In the genomic region with DNA sequence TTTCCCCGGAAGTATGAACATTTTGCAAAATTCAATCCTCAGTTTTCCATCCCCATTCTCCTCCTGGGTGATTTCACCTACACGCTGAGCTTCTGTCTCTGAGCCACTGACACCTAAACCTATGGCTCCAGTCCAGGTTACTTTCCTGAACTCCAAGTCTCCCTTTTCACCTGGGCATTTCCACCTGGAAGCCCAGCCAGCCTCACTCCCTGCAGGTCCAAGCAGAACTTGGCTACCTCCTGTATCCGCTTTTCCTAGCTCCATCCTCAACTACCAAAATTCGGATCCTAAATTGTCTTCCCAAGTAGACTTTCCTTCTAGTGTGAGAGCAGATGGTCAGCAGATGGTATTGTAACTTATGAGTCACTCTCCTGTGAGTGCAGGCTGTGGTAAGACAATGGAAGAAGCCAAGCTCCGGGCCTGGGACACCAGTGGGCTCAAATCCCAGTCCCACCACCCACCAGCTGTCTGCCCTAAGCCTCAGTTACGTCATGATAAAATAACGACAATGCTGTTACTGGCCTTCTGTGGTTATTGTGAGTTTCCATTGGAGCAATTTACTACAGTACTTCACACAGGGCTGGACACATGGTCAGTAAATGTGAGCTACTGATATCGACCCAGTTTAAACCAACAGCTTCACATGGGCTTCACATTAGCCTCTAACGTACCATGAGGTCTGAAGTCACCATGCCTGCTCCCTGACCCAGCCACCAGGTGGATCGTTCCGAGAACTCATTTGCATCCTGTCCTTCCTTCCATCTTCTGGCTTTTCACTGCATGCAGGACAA, we compare ENCODE assay signal across 3 cellular contexts.
TF ChIP-seq lines count a peak whose summit lies in the region.

No MANE protein-coding gene starts in this region.

TF ChIP-seq in A549, 52 proteins besides CTCF, POLR2A, EP300 and RAD21:
- TF ChIP-seq RARB (CRISPR knock-in tag; IDR thresholded peaks at IDR 0.05) (no peak), POLR2AphosphoS2 (conservative IDR thresholded peaks at IDR 0.05; ENCODE audit: low read length) (no peak), MYC (IDR thresholded peaks at IDR 0.05; ENCODE audit: borderline replicate concordance, low read length) (no peak), ZC3H11A (IDR thresholded peaks at IDR 0.05) (no peak), TP53 (CRISPR knock-in tag; IDR thresholded peaks at IDR 0.05) (no peak), GATA3 (IDR thresholded peaks at IDR 0.05; ENCODE audit: borderline replicate concordance) (no peak), HEYL (CRISPR knock-in tag; IDR thresholded peaks at IDR 0.05) (no peak), HOXA7 (CRISPR knock-in tag; IDR thresholded peaks at IDR 0.05) (no peak), CBX2 (IDR thresholded peaks at IDR 0.05; ENCODE audit: borderline replicate concordance, low read depth) (no peak), SREBF2 (IDR thresholded peaks at IDR 0.05) (no peak), EHMT2 (IDR thresholded peaks at IDR 0.05; ENCODE audit: low read depth) (no peak), KDM5A (IDR thresholded peaks at IDR 0.05) (no peak), ESRRA (IDR thresholded peaks at IDR 0.05; ENCODE audit: borderline replicate concordance, low read length) (no peak), MAZ (IDR thresholded peaks at IDR 0.05; ENCODE audit: borderline replicate concordance, low read depth, low read length) (no peak), NR3C1 (IDR thresholded peaks at IDR 0.05) (no peak), RNF2 (IDR thresholded peaks at IDR 0.05; ENCODE audit: borderline replicate concordance, low read depth) (no peak)
- TF ChIP-seq, protein P1, sequence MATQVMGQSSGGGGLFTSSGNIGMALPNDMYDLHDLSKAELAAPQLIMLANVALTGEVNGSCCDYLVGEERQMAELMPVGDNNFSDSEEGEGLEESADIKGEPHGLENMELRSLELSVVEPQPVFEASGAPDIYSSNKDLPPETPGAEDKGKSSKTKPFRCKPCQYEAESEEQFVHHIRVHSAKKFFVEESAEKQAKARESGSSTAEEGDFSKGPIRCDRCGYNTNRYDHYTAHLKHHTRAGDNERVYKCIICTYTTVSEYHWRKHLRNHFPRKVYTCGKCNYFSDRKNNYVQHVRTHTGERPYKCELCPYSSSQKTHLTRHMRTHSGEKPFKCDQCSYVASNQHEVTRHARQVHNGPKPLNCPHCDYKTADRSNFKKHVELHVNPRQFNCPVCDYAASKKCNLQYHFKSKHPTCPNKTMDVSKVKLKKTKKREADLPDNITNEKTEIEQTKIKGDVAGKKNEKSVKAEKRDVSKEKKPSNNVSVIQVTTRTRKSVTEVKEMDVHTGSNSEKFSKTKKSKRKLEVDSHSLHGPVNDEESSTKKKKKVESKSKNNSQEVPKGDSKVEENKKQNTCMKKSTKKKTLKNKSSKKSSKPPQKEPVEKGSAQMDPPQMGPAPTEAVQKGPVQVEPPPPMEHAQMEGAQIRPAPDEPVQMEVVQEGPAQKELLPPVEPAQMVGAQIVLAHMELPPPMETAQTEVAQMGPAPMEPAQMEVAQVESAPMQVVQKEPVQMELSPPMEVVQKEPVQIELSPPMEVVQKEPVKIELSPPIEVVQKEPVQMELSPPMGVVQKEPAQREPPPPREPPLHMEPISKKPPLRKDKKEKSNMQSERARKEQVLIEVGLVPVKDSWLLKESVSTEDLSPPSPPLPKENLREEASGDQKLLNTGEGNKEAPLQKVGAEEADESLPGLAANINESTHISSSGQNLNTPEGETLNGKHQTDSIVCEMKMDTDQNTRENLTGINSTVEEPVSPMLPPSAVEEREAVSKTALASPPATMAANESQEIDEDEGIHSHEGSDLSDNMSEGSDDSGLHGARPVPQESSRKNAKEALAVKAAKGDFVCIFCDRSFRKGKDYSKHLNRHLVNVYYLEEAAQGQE (IDR thresholded peaks at IDR 0.05): no peak
- TF ChIP-seq, protein P2, sequence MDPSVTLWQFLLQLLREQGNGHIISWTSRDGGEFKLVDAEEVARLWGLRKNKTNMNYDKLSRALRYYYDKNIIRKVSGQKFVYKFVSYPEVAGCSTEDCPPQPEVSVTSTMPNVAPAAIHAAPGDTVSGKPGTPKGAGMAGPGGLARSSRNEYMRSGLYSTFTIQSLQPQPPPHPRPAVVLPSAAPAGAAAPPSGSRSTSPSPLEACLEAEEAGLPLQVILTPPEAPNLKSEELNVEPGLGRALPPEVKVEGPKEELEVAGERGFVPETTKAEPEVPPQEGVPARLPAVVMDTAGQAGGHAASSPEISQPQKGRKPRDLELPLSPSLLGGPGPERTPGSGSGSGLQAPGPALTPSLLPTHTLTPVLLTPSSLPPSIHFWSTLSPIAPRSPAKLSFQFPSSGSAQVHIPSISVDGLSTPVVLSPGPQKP (IDR thresholded peaks at IDR 0.05; ENCODE audit: low read depth, low read length): no peak

TF ChIP-seq in K562, 482 proteins besides CTCF, POLR2A, EP300 and RAD21 (continues in another document):
- TF ChIP-seq, protein P3, sequence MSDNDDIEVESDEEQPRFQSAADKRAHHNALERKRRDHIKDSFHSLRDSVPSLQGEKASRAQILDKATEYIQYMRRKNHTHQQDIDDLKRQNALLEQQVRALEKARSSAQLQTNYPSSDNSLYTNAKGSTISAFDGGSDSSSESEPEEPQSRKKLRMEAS (CRISPR knock-in tag; IDR thresholded peaks at IDR 0.05): peak; percentile 74
- TF ChIP-seq, protein P4, sequence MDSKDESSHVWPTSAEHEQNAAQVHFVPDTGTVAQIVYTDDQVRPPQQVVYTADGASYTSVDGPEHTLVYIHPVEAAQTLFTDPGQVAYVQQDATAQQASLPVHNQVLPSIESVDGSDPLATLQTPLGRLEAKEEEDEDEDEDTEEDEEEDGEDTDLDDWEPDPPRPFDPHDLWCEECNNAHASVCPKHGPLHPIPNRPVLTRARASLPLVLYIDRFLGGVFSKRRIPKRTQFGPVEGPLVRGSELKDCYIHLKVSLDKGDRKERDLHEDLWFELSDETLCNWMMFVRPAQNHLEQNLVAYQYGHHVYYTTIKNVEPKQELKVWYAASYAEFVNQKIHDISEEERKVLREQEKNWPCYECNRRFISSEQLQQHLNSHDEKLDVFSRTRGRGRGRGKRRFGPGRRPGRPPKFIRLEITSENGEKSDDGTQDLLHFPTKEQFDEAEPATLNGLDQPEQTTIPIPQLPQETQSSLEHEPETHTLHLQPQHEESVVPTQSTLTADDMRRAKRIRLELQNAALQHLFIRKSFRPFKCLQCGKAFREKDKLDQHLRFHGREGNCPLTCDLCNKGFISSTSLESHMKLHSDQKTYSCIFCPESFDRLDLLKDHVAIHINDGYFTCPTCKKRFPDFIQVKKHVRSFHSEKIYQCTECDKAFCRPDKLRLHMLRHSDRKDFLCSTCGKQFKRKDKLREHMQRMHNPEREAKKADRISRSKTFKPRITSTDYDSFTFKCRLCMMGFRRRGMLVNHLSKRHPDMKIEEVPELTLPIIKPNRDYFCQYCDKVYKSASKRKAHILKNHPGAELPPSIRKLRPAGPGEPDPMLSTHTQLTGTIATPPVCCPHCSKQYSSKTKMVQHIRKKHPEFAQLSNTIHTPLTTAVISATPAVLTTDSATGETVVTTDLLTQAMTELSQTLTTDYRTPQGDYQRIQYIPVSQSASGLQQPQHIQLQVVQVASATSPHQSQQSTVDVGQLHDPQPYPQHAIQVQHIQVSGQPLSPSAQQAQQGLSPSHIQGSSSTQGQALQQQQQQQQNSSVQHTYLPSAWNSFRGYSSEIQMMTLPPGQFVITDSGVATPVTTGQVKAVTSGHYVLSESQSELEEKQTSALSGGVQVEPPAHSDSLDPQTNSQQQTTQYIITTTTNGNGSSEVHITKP (IDR thresholded peaks at IDR 0.05; ENCODE audit: partially characterized antibody): peak; percentile 66
- TF ChIP-seq XRCC3 (IDR thresholded peaks at IDR 0.05) (no peak), FOSL1 (tag; conservative IDR thresholded peaks at IDR 0.05) (peak; percentile 49), CEBPB (tag; IDR thresholded peaks at IDR 0.05) (0 out of 2 replicates have a peak, but pooled peaks have one; percentile 16)

TF ChIP-seq in HepG2, 621 proteins besides CTCF, POLR2A, EP300 and RAD21 (continues in another document):
- TF ChIP-seq ATF7-NPFF (CRISPR knock-in tag; IDR thresholded peaks at IDR 0.05; ENCODE audit: low read depth) (no peak), DNMT1 (CRISPR knock-in tag; IDR thresholded peaks at IDR 0.05) (no peak), AGO2 (optimal IDR thresholded peaks at IDR 0.05; ENCODE audit: low read depth, low read length) (no peak), ZNF879 (CRISPR knock-in tag; IDR thresholded peaks at IDR 0.05) (no peak), YY1 (IDR thresholded peaks at IDR 0.05; ENCODE audit: insufficient read depth, insufficient replicate concordance, low read depth, low read length) (no peak), NFE2 (CRISPR knock-in tag; IDR thresholded peaks at IDR 0.05) (no peak), ZBTB7A (CRISPR knock-in tag; IDR thresholded peaks at IDR 0.05) (no peak), TOPORS (CRISPR knock-in tag; IDR thresholded peaks at IDR 0.05) (no peak), ZNF12 (CRISPR knock-in tag; IDR thresholded peaks at IDR 0.05) (no peak), ZNF780A (CRISPR knock-in tag; IDR thresholded peaks at IDR 0.05) (no peak), GABPA (IDR thresholded peaks at IDR 0.05; ENCODE audit: low read depth, low read length) (no peak), GABPA (CRISPR knock-in tag; IDR thresholded peaks at IDR 0.05; ENCODE audit: low read depth) (no peak), ZNF530 (CRISPR knock-in tag; IDR thresholded peaks at IDR 0.05; ENCODE audit: low read depth) (no peak), ZNF101 (CRISPR knock-in tag; IDR thresholded peaks at IDR 0.05; ENCODE audit: borderline replicate concordance, low read depth) (no peak), ZNF598 (CRISPR knock-in tag; IDR thresholded peaks at IDR 0.05; ENCODE audit: borderline replicate concordance) (no peak), ZFP82 (CRISPR knock-in tag; IDR thresholded peaks at IDR 0.05; ENCODE audit: borderline replicate concordance) (0 out of 2 replicates have a peak, but pooled peaks have one; percentile 68)
- TF ChIP-seq, protein P5, sequence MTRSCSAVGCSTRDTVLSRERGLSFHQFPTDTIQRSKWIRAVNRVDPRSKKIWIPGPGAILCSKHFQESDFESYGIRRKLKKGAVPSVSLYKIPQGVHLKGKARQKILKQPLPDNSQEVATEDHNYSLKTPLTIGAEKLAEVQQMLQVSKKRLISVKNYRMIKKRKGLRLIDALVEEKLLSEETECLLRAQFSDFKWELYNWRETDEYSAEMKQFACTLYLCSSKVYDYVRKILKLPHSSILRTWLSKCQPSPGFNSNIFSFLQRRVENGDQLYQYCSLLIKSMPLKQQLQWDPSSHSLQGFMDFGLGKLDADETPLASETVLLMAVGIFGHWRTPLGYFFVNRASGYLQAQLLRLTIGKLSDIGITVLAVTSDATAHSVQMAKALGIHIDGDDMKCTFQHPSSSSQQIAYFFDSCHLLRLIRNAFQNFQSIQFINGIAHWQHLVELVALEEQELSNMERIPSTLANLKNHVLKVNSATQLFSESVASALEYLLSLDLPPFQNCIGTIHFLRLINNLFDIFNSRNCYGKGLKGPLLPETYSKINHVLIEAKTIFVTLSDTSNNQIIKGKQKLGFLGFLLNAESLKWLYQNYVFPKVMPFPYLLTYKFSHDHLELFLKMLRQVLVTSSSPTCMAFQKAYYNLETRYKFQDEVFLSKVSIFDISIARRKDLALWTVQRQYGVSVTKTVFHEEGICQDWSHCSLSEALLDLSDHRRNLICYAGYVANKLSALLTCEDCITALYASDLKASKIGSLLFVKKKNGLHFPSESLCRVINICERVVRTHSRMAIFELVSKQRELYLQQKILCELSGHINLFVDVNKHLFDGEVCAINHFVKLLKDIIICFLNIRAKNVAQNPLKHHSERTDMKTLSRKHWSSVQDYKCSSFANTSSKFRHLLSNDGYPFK (CRISPR knock-in tag; IDR thresholded peaks at IDR 0.05; ENCODE audit: borderline replicate concordance): no peak
- TF ChIP-seq, protein P6, sequence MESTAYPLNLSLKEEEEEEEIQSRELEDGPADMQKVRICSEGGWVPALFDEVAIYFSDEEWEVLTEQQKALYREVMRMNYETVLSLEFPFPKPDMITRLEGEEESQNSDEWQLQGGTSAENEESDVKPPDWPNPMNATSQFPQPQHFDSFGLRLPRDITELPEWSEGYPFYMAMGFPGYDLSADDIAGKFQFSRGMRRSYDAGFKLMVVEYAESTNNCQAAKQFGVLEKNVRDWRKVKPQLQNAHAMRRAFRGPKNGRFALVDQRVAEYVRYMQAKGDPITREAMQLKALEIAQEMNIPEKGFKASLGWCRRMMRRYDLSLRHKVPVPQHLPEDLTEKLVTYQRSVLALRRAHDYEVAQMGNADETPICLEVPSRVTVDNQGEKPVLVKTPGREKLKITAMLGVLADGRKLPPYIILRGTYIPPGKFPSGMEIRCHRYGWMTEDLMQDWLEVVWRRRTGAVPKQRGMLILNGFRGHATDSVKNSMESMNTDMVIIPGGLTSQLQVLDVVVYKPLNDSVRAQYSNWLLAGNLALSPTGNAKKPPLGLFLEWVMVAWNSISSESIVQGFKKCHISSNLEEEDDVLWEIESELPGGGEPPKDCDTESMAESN (CRISPR knock-in tag; conservative IDR thresholded peaks at IDR 0.05): no peak
- TF ChIP-seq, protein P7, sequence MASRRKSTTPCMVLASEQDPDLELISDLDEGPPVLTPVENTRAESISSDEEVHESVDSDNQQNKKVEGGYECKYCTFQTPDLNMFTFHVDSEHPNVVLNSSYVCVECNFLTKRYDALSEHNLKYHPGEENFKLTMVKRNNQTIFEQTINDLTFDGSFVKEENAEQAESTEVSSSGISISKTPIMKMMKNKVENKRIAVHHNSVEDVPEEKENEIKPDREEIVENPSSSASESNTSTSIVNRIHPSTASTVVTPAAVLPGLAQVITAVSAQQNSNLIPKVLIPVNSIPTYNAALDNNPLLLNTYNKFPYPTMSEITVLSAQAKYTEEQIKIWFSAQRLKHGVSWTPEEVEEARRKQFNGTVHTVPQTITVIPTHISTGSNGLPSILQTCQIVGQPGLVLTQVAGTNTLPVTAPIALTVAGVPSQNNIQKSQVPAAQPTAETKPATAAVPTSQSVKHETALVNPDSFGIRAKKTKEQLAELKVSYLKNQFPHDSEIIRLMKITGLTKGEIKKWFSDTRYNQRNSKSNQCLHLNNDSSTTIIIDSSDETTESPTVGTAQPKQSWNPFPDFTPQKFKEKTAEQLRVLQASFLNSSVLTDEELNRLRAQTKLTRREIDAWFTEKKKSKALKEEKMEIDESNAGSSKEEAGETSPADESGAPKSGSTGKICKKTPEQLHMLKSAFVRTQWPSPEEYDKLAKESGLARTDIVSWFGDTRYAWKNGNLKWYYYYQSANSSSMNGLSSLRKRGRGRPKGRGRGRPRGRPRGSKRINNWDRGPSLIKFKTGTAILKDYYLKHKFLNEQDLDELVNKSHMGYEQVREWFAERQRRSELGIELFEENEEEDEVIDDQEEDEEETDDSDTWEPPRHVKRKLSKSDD (CRISPR knock-in tag; IDR thresholded peaks at IDR 0.05; ENCODE audit: low read depth): no peak
- TF ChIP-seq, protein P8, sequence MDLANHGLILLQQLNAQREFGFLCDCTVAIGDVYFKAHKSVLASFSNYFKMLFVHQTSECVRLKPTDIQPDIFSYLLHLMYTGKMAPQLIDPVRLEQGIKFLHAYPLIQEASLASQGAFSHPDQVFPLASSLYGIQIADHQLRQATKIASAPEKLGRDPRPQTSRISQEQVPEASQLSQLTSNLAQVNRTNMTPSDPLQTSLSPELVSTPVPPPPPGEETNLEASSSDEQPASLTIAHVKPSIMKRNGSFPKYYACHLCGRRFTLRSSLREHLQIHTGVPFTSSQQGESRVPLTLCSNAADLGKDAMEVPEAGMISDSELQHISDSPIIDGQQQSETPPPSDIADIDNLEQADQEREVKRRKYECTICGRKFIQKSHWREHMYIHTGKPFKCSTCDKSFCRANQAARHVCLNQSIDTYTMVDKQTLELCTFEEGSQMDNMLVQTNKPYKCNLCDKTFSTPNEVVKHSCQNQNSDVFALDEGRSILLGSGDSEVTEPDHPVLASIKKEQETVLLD (CRISPR knock-in tag; IDR thresholded peaks at IDR 0.05; ENCODE audit: low read depth): no peak
- TF ChIP-seq, protein P3 (IDR thresholded peaks at IDR 0.05): peak; percentile 51; the same call in 1 of the 2 replicates
